In the genomic region with DNA sequence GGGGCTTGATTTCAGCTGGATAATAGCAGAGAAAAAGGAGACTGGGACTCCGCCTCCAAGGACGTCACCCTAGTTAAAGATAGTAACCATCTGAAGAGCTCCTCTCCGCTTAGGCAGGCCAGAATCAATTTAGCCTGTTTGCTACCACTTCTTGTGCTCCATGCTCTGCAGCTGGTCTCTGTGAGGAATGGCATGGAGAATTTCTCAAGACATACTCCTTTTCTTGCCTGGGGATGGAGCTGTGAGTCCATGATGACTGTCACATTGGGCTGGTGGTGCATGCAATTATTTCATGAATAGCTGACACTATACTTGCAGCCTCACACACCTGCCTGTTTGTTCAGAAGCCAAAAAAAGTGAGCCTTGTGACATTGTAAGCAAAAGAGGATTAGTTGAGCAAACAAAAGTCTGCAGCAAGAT, we compare ENCODE assay signal across 10 cellular contexts.
DNase-seq lines count a peak whose midpoint lies in the region; ATAC-seq and TF ChIP-seq lines count a peak whose summit lies in the region.
"Had no signal": no experiment of that assay in that cellular context is flagged by ENCODE, and none has a peak within 500 bp of the region (broad histone marks: within the 10 kb centered on the region; RNA-seq: fewer than 3 reads in every experiment).

No MANE protein-coding gene starts in this region.

- DNase-seq in AG09309 (ENCODE audit: low read depth) (no peak), GM23248 (peak; percentile 59), NCI-H526 treated with DMSO at 0.1 percent for 48 hours (lab: John Stamatoyannopoulos, UW) (peak; percentile 77), fibroblast of lung (ENCODE audit: low read depth in 2 of 2) (peak; percentile 62)
- no peak for DNase-seq in activated T-helper 2 cell treated with anti-CD3 and anti-CD28 coated beads, Interferon-gamma antibody, Interleukin-2, Interleukin-4, amounts not matched to agents 10 μg/mL and 5 μg/mL and 100 μg/mL, durations not matched to agents 14 hours and 24 hours and 36 hours (ENCODE audit: low spot score)
- no peak for DNase-seq in activated CD4-positive, CD25-positive, alpha-beta regulatory T cell (lab: John Stamatoyannopoulos, UW)
- no peak for DNase-seq in activated CD8-positive, alpha-beta T cell treated with anti-CD3 and anti-CD28 coated beads, Interleukin-2, amount 10 ng/mL, durations not matched to agents 7 days and 5 days
- no peak for DNase-seq in stimulated activated CD8-positive, alpha-beta memory T cell treated with anti-CD3 and anti-CD28 coated beads, Interleukin-4, amount 100 ng/mL, for 48 hours
- DNase-seq: activated gamma-delta T cell, lower lobe of right lung had no signal

- H3K9me2 ChIP-seq in GM23248 (ENCODE audit: insufficient read depth) = no peaks in the 10 kb centered on the region

- peaks cover 5% of the 10 kb centered on the region for H3K9me3 Mint-ChIP-seq in activated T-helper 2 cell treated with anti-CD3 and anti-CD28 coated beads, Interferon-gamma antibody, Interleukin-2, Interleukin-4, amounts not matched to agents 10 μg/mL and 5 μg/mL and 100 μg/mL, durations not matched to agents 14 hours and 24 hours and 36 hours
- H3K9me3 Mint-ChIP-seq in activated CD8-positive, alpha-beta T cell treated with anti-CD3 and anti-CD28 coated beads, Interleukin-2, amount 10 ng/mL, durations not matched to agents 7 days and 5 days (ENCODE audit: insufficient read depth) = no peaks in the 10 kb centered on the region

- ATAC-seq in activated CD8-positive, alpha-beta T cell treated with anti-CD3 and anti-CD28 coated beads, Interleukin-2, amount 10 ng/mL, durations not matched to agents 7 days and 5 days = no peak

- in situ Hi-C loops in GM23248 (cut with MboI) = no loop called here

- 27 to 45% methylated on average over 3 of the region's 3 CpGs for WGBS in GM23248 (ENCODE audit: low coverage in 1 of 2, low lambda C conversion rate in 2 of 2, missing lambda C conversion rate in 2 of 2), 2 experiments

- no peak overlapping the region for H3K4me2 ChIP-seq in GM23248 (ENCODE audit: unreplicated experiment)
- H3K4me2 ChIP-seq in fibroblast of lung (ENCODE audit: extremely low read depth, insufficient read depth, low read length) = no peak overlapping the region

- H3K4me1 Mint-ChIP-seq in activated T-helper 2 cell treated with anti-CD3 and anti-CD28 coated beads, Interferon-gamma antibody, Interleukin-2, Interleukin-4, amounts not matched to agents 10 μg/mL and 5 μg/mL and 100 μg/mL, durations not matched to agents 14 hours and 24 hours and 36 hours (ENCODE audit: low read depth) = peaks cover 2% of the 10 kb centered on the region
- no peaks in the 10 kb centered on the region for H3K4me1 Mint-ChIP-seq in activated CD8-positive, alpha-beta T cell treated with anti-CD3 and anti-CD28 coated beads, Interleukin-2, amount 10 ng/mL, durations not matched to agents 7 days and 5 days (ENCODE audit: low read depth)

- H4K20me1 ChIP-seq in GM23248 (ENCODE audit: insufficient read depth) = no peaks in the 10 kb centered on the region
- no peaks in the 10 kb centered on the region for H4K20me1 ChIP-seq in fibroblast of lung (ENCODE audit: control insufficient read depth, extremely low read depth, insufficient read depth, low read length)

- 0 out of 2 replicates have a peak overlapping the region, but pooled peaks have one; percentile 25 for H2AFZ ChIP-seq in GM23248
- H2AFZ ChIP-seq in fibroblast of lung (ENCODE audit: low read length) = no peak overlapping the region

- no peaks in the 10 kb centered on the region for H3K36me3 Mint-ChIP-seq in activated T-helper 2 cell treated with anti-CD3 and anti-CD28 coated beads, Interferon-gamma antibody, Interleukin-2, Interleukin-4, amounts not matched to agents 10 μg/mL and 5 μg/mL and 100 μg/mL, durations not matched to agents 14 hours and 24 hours and 36 hours (ENCODE audit: low read depth)
- no peaks in the 10 kb centered on the region for H3K36me3 Mint-ChIP-seq in activated CD8-positive, alpha-beta T cell treated with anti-CD3 and anti-CD28 coated beads, Interleukin-2, amount 10 ng/mL, durations not matched to agents 7 days and 5 days (ENCODE audit: low read depth)

- no peaks in the 10 kb centered on the region for H3K27me3 ChIP-seq in GM23248 (replicated peaks; ENCODE audit: insufficient read depth)
- no peaks in the 10 kb centered on the region for H3K27me3 ChIP-seq in fibroblast of lung (ENCODE audit: control insufficient read depth, insufficient read depth, low read length)

- no peak overlapping the region for H3K27ac ChIP-seq in GM23248
- no peak overlapping the region for H3K27ac ChIP-seq in fibroblast of lung (ENCODE audit: insufficient read depth, low read length)
- H3K27ac ChIP-seq: lower lobe of right lung had no signal

- CTCF ChIA-PET in activated CD8-positive, alpha-beta T cell treated with anti-CD3 and anti-CD28 coated beads, Interleukin-2, amount 10 ng/mL, durations not matched to agents 7 days and 5 days (lab: Charles Lee) = interaction anchor here (0.7 to 3.0 kb wide), 8 partner anchors 11 to 414 kb away, joined by 3 to 23 read pairs (median 4); no protein-coding TSS in a partner anchor

- POLR2A ChIA-PET in activated CD8-positive, alpha-beta T cell treated with anti-CD3 and anti-CD28 coated beads, Interleukin-2, amount 10 ng/mL, durations not matched to agents 7 days and 5 days (lab: Charles Lee) = interaction anchor here (1.1 kb wide), 1 partner anchor 61 kb away, joined by 4 read pairs; a partner anchor contains a TSS

- no peak overlapping the region for H3K9ac ChIP-seq in GM23248
- no peak overlapping the region for H3K9ac ChIP-seq in fibroblast of lung (ENCODE audit: insufficient read depth, low read length)

- no peak overlapping the region for H3K27ac Mint-ChIP-seq in activated T-helper 2 cell treated with anti-CD3 and anti-CD28 coated beads, Interferon-gamma antibody, Interleukin-2, Interleukin-4, amounts not matched to agents 10 μg/mL and 5 μg/mL and 100 μg/mL, durations not matched to agents 14 hours and 24 hours and 36 hours
- no peak overlapping the region for H3K27ac Mint-ChIP-seq in activated CD8-positive, alpha-beta T cell treated with anti-CD3 and anti-CD28 coated beads, Interleukin-2, amount 10 ng/mL, durations not matched to agents 7 days and 5 days

- H3K27me3 Mint-ChIP-seq in activated T-helper 2 cell treated with anti-CD3 and anti-CD28 coated beads, Interferon-gamma antibody, Interleukin-2, Interleukin-4, amounts not matched to agents 10 μg/mL and 5 μg/mL and 100 μg/mL, durations not matched to agents 14 hours and 24 hours and 36 hours (ENCODE audit: low read depth) = no peaks in the 10 kb centered on the region
- H3K27me3 Mint-ChIP-seq in activated CD8-positive, alpha-beta T cell treated with anti-CD3 and anti-CD28 coated beads, Interleukin-2, amount 10 ng/mL, durations not matched to agents 7 days and 5 days (ENCODE audit: low read depth) = no peaks in the 10 kb centered on the region

- H3K79me2 ChIP-seq in GM23248 (ENCODE audit: insufficient read depth) (no peaks in the 10 kb centered on the region), fibroblast of lung (ENCODE audit: control insufficient read depth, insufficient read depth, low read length) (no peaks in the 10 kb centered on the region)

- H3K36me3 ChIP-seq in GM23248 (ENCODE audit: low read depth) = no peaks in the 10 kb centered on the region
- H3K36me3 ChIP-seq in fibroblast of lung (ENCODE audit: control insufficient read depth, insufficient read depth, low read length) = no peaks in the 10 kb centered on the region
- H3K36me3 ChIP-seq: lower lobe of right lung had no signal

- no peak overlapping the region for H3K4me3 Mint-ChIP-seq in activated T-helper 2 cell treated with anti-CD3 and anti-CD28 coated beads, Interferon-gamma antibody, Interleukin-2, Interleukin-4, amounts not matched to agents 10 μg/mL and 5 μg/mL and 100 μg/mL, durations not matched to agents 14 hours and 24 hours and 36 hours (ENCODE audit: low read depth)
- no peak overlapping the region for H3K4me3 Mint-ChIP-seq in activated CD8-positive, alpha-beta T cell treated with anti-CD3 and anti-CD28 coated beads, Interleukin-2, amount 10 ng/mL, durations not matched to agents 7 days and 5 days

- H3K4me1 ChIP-seq in GM23248 (ENCODE audit: insufficient read depth) = peaks cover 4% of the 10 kb centered on the region; the same call in 1 of the 2 replicates
- no peaks in the 10 kb centered on the region for H3K4me1 ChIP-seq in fibroblast of lung (ENCODE audit: control insufficient read depth, extremely low read depth, insufficient read depth, low read length)
- H3K4me1 ChIP-seq: lower lobe of right lung had no signal

- peak; percentile 29 for TF ChIP-seq CTCF in AG09309 (IDR thresholded peaks at IDR 0.05; ENCODE audit: control insufficient read depth, insufficient read depth, low read depth, low read length, missing control alignments)
- peak; percentile 8 to 28 for TF ChIP-seq CTCF in fibroblast of lung (conservative IDR thresholded peaks at IDR 0.05 in 1 of 2, IDR thresholded peaks at IDR 0.05 in 1 of 2; ENCODE audit: low read depth in 1 of 2, low read length in 2 of 2)

- H3K9me3 ChIP-seq in GM23248 (ENCODE audit: low read depth) (no peaks in the 10 kb centered on the region), fibroblast of lung (ENCODE audit: control insufficient read depth, insufficient read depth, low read depth, low read length) (no peaks in the 10 kb centered on the region)

- intact Hi-C loops in activated T-helper 2 cell treated with anti-CD3 and anti-CD28 coated beads, Interferon-gamma antibody, Interleukin-2, Interleukin-4, amounts not matched to agents 10 μg/mL and 5 μg/mL and 100 μg/mL, durations not matched to agents 14 hours and 24 hours and 36 hours (cut with micrococcal nuclease) = no loop called here

- H3K4me3 ChIP-seq in AG09309 (ENCODE audit: control insufficient read depth, low read depth, low read length) (no peak overlapping the region), GM23248 (no peak overlapping the region), fibroblast of lung (replicated peaks in 1 of 4; ENCODE audit: control extremely low read depth in 1 of 4, insufficient read depth in 1 of 4, low read depth in 3 of 4, low read length in 4 of 4) (no peak overlapping the region)
- H3K4me3 ChIP-seq: lower lobe of right lung had no signal

- H3F3A ChIP-seq in GM23248 (ENCODE audit: insufficient read depth) = peaks cover 13% of the 10 kb centered on the region

Comparison
In these comparisons a context has a peak if more than half of its experiments do, and no peak if none do; other contexts are left out.
1. DNase-seq: peak in GM23248 (single experiment), NCI-H526 treated with DMSO at 0.1 percent for 48 hours (single experiment) and fibroblast of lung (2 of 2); none in AG09309 (single experiment), activated T-helper 2 cell treated with anti-CD3 and anti-CD28 coated beads, Interferon-gamma antibody, Interleukin-2, Interleukin-4, amounts not matched to agents 10 μg/mL and 5 μg/mL and 100 μg/mL, durations not matched to agents 14 hours and 24 hours and 36 hours (single experiment), activated CD4-positive, CD25-positive, alpha-beta regulatory T cell (0 of 4), activated CD8-positive, alpha-beta T cell treated with anti-CD3 and anti-CD28 coated beads, Interleukin-2, amount 10 ng/mL, durations not matched to agents 7 days and 5 days (single experiment) and stimulated activated CD8-positive, alpha-beta memory T cell treated with anti-CD3 and anti-CD28 coated beads, Interleukin-4, amount 100 ng/mL, for 48 hours (single experiment).